ENCODE assay signal across 8 cellular contexts in the genomic region with DNA sequence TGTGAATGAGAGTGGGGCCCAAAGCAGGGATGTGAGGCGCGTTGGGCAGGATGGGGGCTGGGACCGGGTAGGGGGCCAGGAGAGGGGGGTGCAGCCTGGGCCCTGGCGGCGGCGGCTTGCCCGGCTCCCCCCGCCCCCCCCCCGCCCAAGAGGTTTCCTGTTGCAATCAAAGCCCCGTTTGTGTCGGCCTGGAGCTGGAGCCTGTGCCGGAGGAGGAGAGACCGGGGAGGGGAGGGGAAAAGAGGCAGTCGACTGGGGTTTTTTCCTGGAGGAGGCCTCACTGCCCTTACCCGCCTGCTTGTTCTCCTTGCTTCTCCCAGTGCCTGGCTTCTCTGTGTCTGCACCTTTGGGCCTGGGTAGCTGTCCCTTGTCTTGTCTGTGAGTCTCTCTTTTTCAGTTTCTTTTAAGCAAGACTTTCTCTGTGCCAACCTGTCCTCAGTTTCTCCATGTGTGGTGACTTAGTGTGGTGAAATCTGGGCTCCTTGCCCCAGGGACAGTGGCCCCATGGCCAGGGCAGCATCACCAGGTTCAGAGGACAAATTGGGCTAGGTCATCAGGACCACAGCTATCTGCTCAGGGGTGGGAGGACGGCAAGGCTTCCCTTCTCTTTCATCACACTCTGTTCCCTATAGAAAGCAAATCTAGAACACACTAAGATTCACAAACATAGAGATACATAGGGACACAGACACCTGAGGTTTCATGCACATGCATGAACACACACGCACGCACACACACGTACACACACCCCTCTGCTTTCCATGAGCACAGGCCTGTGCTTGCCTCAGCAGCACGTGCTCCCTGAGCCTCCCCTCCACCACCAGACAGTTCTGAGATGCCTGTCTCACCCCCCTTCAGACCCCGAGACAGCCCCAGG. TPM values are rescaled to one million over a fixed set of nuclear protein-coding genes. Genes with fewer than 3 reads are reported as not detected.
DNase-seq lines count a peak whose midpoint lies in the region; ATAC-seq, FAIRE-seq and TF ChIP-seq lines count a peak whose summit lies in the region.

No MANE protein-coding gene starts in this region.

- no peak for TF ChIP-seq EP300 in A549 (IDR thresholded peaks at IDR 0.05)

- H3K4me1 ChIP-seq in A549: peaks cover 38% of the 10 kb centered on the region

- in situ Hi-C loops in GM13977 (cut with MboI; ENCODE audit: low pct_unique_long_range_greater_than_20kb, low sequenced_read_pairs, unreplicated experiment): no loop called here

- CTCF ChIA-PET in A549 (lab: Yijun Ruan, JAX): interaction anchor here (0.7 to 33.2 kb wide), 6 partner anchors 11 to 170 kb away, joined by 3 to 1046 read pairs (median 5); a partner anchor contains a TSS

- POLR2A ChIA-PET in A549 (lab: Yijun Ruan, JAX): no interaction called here

- TF ChIP-seq RAD21 in A549 (conservative IDR thresholded peaks at IDR 0.05 in 1 of 2, IDR thresholded peaks at IDR 0.05 in 1 of 2): no peak

- TF ChIP-seq CTCF in A549 (IDR thresholded peaks at IDR 0.05) (no peak), choroid plexus epithelial cell (conservative IDR thresholded peaks at IDR 0.05; ENCODE audit: low read depth, low read length) (no peak), GM13977 (IDR thresholded peaks at IDR 0.05; ENCODE audit: extremely low read depth, insufficient read depth, missing control alignments) (no peak)

- FAIRE-seq in A549 (lab: Jason Lieb, UNC): no peak

- 69% methylated on average over 18 of the region's 21 CpGs for WGBS in A549 (ENCODE audit: missing lambda C conversion rate)

- ATAC-seq in A549 (no peak), HG02759 (IDR thresholded peaks at IDR 0.05; ENCODE audit: unreplicated experiment) (no peak), GM21515 (IDR thresholded peaks at IDR 0.05; ENCODE audit: unreplicated experiment) (no peak)

- H3K4me3 ChIP-seq in A549 (no peak overlapping the region), choroid plexus epithelial cell (ENCODE audit: low read depth, low read length) (no peak overlapping the region)

- H3K9me3 ChIP-seq in A549: no peaks in the 10 kb centered on the region

- no peak for TF ChIP-seq POLR2A in A549 (IDR thresholded peaks at IDR 0.05; ENCODE audit: low read length)

- peak overlapping the region in 1 of 2 experiments; percentile 98; a peak in 3 of 6 replicates for H3K27ac ChIP-seq in A549

- DNase-seq in A549 (ENCODE audit: low read depth in 1 of 2, low spot score in 1 of 2) (no peak), NOMO-1 treated with DMSO at 0.1 percent for 48 hours (lab: John Stamatoyannopoulos, UW; ENCODE audit: unreplicated experiment) (peak; percentile 23), choroid plexus epithelial cell (ENCODE audit: low read depth) (peak; percentile 45), midbrain (lab: John Stamatoyannopoulos, UW) (peak; percentile 57), GM13977 (ENCODE audit: low spot score) (no peak), HT-29 (ENCODE audit: low spot score) (no peak)

- H3K4me2 ChIP-seq in A549: 0 out of 3 replicates have a peak overlapping the region, but pooled peaks have one; percentile 25

TF ChIP-seq in A549, 52 proteins besides CTCF, POLR2A, EP300 and RAD21:
- TF ChIP-seq KDM1A (IDR thresholded peaks at IDR 0.05; ENCODE audit: low read depth) (no peak), FOSL2 (IDR thresholded peaks at IDR 0.05) (no peak), FOSL2 (CRISPR knock-in tag; IDR thresholded peaks at IDR 0.05) (no peak), CBX2 (IDR thresholded peaks at IDR 0.05; ENCODE audit: borderline replicate concordance, low read depth) (no peak), CEBPB (IDR thresholded peaks at IDR 0.05) (no peak), ESRRA (IDR thresholded peaks at IDR 0.05; ENCODE audit: borderline replicate concordance, low read length) (no peak), FOXS1 (CRISPR knock-in tag; IDR thresholded peaks at IDR 0.05) (no peak), CHD4 (IDR thresholded peaks at IDR 0.05; ENCODE audit: borderline replicate concordance) (no peak), NR3C1 (IDR thresholded peaks at IDR 0.05) (no peak), HOXA7 (CRISPR knock-in tag; IDR thresholded peaks at IDR 0.05) (no peak), ZFP36 (IDR thresholded peaks at IDR 0.05; ENCODE audit: borderline replicate concordance, partially characterized antibody) (no peak), JUNB (IDR thresholded peaks at IDR 0.05) (no peak), TP53 (CRISPR knock-in tag; IDR thresholded peaks at IDR 0.05) (no peak), POLR2AphosphoS2 (conservative IDR thresholded peaks at IDR 0.05; ENCODE audit: low read length) (no peak), ZNF302 (CRISPR knock-in tag; IDR thresholded peaks at IDR 0.05) (no peak)
- TF ChIP-seq, protein P1, sequence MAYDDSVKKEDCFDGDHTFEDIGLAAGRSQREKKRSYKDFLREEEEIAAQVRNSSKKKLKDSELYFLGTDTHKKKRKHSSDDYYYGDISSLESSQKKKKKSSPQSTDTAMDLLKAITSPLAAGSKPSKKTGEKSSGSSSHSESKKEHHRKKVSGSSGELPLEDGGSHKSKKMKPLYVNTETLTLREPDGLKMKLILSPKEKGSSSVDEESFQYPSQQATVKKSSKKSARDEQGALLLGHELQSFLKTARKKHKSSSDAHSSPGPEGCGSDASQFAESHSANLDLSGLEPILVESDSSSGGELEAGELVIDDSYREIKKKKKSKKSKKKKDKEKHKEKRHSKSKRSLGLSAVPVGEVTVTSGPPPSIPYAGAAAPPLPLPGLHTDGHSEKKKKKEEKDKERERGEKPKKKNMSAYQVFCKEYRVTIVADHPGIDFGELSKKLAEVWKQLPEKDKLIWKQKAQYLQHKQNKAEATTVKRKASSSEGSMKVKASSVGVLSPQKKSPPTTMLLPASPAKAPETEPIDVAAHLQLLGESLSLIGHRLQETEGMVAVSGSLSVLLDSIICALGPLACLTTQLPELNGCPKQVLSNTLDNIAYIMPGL (CRISPR knock-in tag; IDR thresholded peaks at IDR 0.05; ENCODE audit: borderline replicate concordance): no peak
- TF ChIP-seq, protein P2, sequence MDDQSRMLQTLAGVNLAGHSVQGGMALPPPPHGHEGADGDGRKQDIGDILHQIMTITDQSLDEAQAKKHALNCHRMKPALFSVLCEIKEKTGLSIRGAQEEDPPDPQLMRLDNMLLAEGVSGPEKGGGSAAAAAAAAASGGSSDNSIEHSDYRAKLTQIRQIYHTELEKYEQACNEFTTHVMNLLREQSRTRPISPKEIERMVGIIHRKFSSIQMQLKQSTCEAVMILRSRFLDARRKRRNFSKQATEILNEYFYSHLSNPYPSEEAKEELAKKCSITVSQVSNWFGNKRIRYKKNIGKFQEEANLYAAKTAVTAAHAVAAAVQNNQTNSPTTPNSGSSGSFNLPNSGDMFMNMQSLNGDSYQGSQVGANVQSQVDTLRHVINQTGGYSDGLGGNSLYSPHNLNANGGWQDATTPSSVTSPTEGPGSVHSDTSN (IDR thresholded peaks at IDR 0.05): no peak
- TF ChIP-seq, protein P3, sequence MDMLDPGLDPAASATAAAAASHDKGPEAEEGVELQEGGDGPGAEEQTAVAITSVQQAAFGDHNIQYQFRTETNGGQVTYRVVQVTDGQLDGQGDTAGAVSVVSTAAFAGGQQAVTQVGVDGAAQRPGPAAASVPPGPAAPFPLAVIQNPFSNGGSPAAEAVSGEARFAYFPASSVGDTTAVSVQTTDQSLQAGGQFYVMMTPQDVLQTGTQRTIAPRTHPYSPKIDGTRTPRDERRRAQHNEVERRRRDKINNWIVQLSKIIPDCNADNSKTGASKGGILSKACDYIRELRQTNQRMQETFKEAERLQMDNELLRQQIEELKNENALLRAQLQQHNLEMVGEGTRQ (IDR thresholded peaks at IDR 0.05): no peak

RNA-seq across cellular contexts. Expression of a gene that starts 8.4 kb away (rescaled TPM):
- polyA plus RNA-seq in A549 (2011; rRNA removed): 15.6 and 19.0 TPM in 2 replicates
- polyA plus RNA-seq in A549 (2012; cell fraction: cytosol; rRNA removed): 31.6 and 42.1 TPM in 2 replicates
- polyA plus RNA-seq in A549 (2012; cell fraction: nucleus; rRNA removed): 50.0 and 54.4 TPM in 2 replicates
- polyA plus RNA-seq in A549 (2017; fragmentation: RNase III; extraction: RNeasy Plus Mini Kit Qiagen cat#74134 plus additional on column Dnase treatment): 16.4 to 17.7 TPM (median 17.2 TPM) in 3 replicates
- 23.8 and 24.1 TPM in 2 replicates for polyA minus RNA-seq in A549 (2011; rRNA and poly(A)+ RNA removed)
- total RNA-seq in HT-29 (2014; rRNA removed; shearing (Covaris generic)): 89.7 and 92.5 TPM in 2 replicates

RNA-seq across cellular contexts. Expression of a gene that starts 16.6 kb away (rescaled TPM):
- 0.56 and 0.71 TPM in 2 replicates for polyA plus RNA-seq in A549 (2011; rRNA removed)
- 0.69 and 1.3 TPM in 2 replicates for polyA plus RNA-seq in A549 (2012; cell fraction: cytosol; rRNA removed)
- 2.9 TPM in 2 replicates for polyA plus RNA-seq in A549 (2012; cell fraction: nucleus; rRNA removed)
- 0.54 to 0.66 TPM (median 0.64 TPM) in 3 replicates for polyA plus RNA-seq in A549 (2017; fragmentation: RNase III; extraction: RNeasy Plus Mini Kit Qiagen cat#74134 plus additional on column Dnase treatment)
- 1.3 and 1.7 TPM in 2 replicates for polyA minus RNA-seq in A549 (2011; rRNA and poly(A)+ RNA removed)
- total RNA-seq in HT-29 (2014; rRNA removed; shearing (Covaris generic)): 8.1 and 11.4 TPM in 2 replicates

RNA-seq across cellular contexts. Expression of a gene that starts 42.9 kb away (rescaled TPM):
- polyA plus RNA-seq in A549 (2011; rRNA removed) (16.5 and 19.2 TPM in 2 replicates), A549 (2017; fragmentation: RNase III; extraction: RNeasy Plus Mini Kit Qiagen cat#74134 plus additional on column Dnase treatment) (14.0 to 16.4 TPM (median 14.5 TPM) in 3 replicates)
- polyA plus RNA-seq in A549 (2012; cell fraction: cytosol; rRNA removed): 15.0 and 17.1 TPM in 2 replicates
- 140 and 167 TPM in 2 replicates for polyA plus RNA-seq in A549 (2012; cell fraction: nucleus; rRNA removed)
- 8.2 and 12.5 TPM in 2 replicates for polyA minus RNA-seq in A549 (2011; rRNA and poly(A)+ RNA removed)
- 14.7 and 16.3 TPM in 2 replicates for total RNA-seq in HT-29 (2014; rRNA removed; shearing (Covaris generic))

RNA-seq across cellular contexts. Expression of a gene that starts 43.1 kb away (rescaled TPM):
- polyA plus RNA-seq in A549 (2011; rRNA removed) (28.8 and 32.9 TPM in 2 replicates), A549 (2017; fragmentation: RNase III; extraction: RNeasy Plus Mini Kit Qiagen cat#74134 plus additional on column Dnase treatment) (12.1 to 15.6 TPM (median 15.1 TPM) in 3 replicates)
- 6.5 and 8.4 TPM in 2 replicates for polyA plus RNA-seq in A549 (2012; cell fraction: cytosol; rRNA removed)
- 11.2 and 17.4 TPM in 2 replicates for polyA plus RNA-seq in A549 (2012; cell fraction: nucleus; rRNA removed)
- polyA minus RNA-seq in A549 (2011; rRNA and poly(A)+ RNA removed): 44.9 and 53.6 TPM in 2 replicates
- total RNA-seq in HT-29 (2014; rRNA removed; shearing (Covaris generic)): 8.1 and 8.8 TPM in 2 replicates

RNA-seq across cellular contexts. Expression of a gene that starts 44.5 kb away (rescaled TPM):
- polyA plus RNA-seq in A549 (2011; rRNA removed): 10.0 and 11.8 TPM in 2 replicates
- 22.4 and 27.6 TPM in 2 replicates for polyA plus RNA-seq in A549 (2012; cell fraction: cytosol; rRNA removed)
- 121 and 130 TPM in 2 replicates for polyA plus RNA-seq in A549 (2012; cell fraction: nucleus; rRNA removed)
- 15.2 to 16.5 TPM (median 15.5 TPM) in 3 replicates for polyA plus RNA-seq in A549 (2017; fragmentation: RNase III; extraction: RNeasy Plus Mini Kit Qiagen cat#74134 plus additional on column Dnase treatment)
- polyA minus RNA-seq in A549 (2011; rRNA and poly(A)+ RNA removed): 21.4 and 25.6 TPM in 2 replicates
- total RNA-seq in HT-29 (2014; rRNA removed; shearing (Covaris generic)): 28.0 and 31.0 TPM in 2 replicates

Comparison
In these comparisons a context has a peak if more than half of its experiments do, and no peak if none do; other contexts are left out.
1. DNase-seq: peak in NOMO-1 treated with DMSO at 0.1 percent for 48 hours (single experiment), choroid plexus epithelial cell (single experiment) and midbrain (single experiment); none in A549 (0 of 2), GM13977 (single experiment) and HT-29 (single experiment).